Comparison of ENCODE assay signal across 9 cellular contexts in genomic region chr2:99066602-99067001, GRCh38.
A peak's percentile ranks its signal among the peaks of the same experiment; 100 is the strongest.
DNase-seq lines count a peak whose midpoint lies in the region; ATAC-seq, FAIRE-seq and TF ChIP-seq lines count a peak whose summit lies in the region.
"Had no signal": no experiment of that assay in that cellular context is flagged by ENCODE, and none has a peak within 500 bp of the region (broad histone marks: within the 10 kb centered on the region; RNA-seq: fewer than 3 reads in every experiment).

No MANE protein-coding gene starts in this region.

- H3K18ac ChIP-seq in IMR-90 (ENCODE audit: low read depth, low read length): no peak overlapping the region

- peaks cover 6% of the 10 kb centered on the region for H3K27me3 ChIP-seq in IMR-90 (ENCODE audit: control insufficient read depth, insufficient read depth, low read length)
- H3K27me3 ChIP-seq in RWPE2 (ENCODE audit: insufficient read depth, poor library complexity, severe bottlenecking): no peaks in the 10 kb centered on the region
- H3K27me3 ChIP-seq in dorsolateral prefrontal cortex: no peaks in the 10 kb centered on the region

- H3K36me3 ChIP-seq in IMR-90 (ENCODE audit: control insufficient read depth, insufficient read depth, low read length): no peaks in the 10 kb centered on the region
- H3K36me3 ChIP-seq in RWPE2 (ENCODE audit: low read depth): no peaks in the 10 kb centered on the region

- FAIRE-seq in A549 (lab: Jason Lieb, UNC): no peak

- H3K9ac ChIP-seq in IMR-90 (ENCODE audit: low read depth, low read length): no peak overlapping the region

- no peaks in the 10 kb centered on the region for H4K20me1 ChIP-seq in IMR-90 (ENCODE audit: insufficient read depth, low read length)

- H3K4me3 ChIP-seq in A549 (no peak overlapping the region), IMR-90 (ENCODE audit: insufficient read depth, low read depth, low read length) (no peak overlapping the region), RWPE2 (ENCODE audit: severe bottlenecking) (no peak overlapping the region), dorsolateral prefrontal cortex (peak overlapping the region in 2 of 59 donors; percentile 7 to 25)

- no peaks in the 10 kb centered on the region for H3K9me1 ChIP-seq in IMR-90 (ENCODE audit: insufficient read depth, low read length)

- no peak for TF ChIP-seq POLR2A in A549 (IDR thresholded peaks at IDR 0.05; ENCODE audit: low read length)
- no peak for TF ChIP-seq POLR2A in IMR-90 (IDR thresholded peaks at IDR 0.05; ENCODE audit: low read depth, low read length)

- POLR2A ChIA-PET in A549 (lab: Yijun Ruan, JAX) (interaction anchor here (0.6 kb wide), 1 partner anchor 74 kb away, joined by 3 read pairs; no protein-coding TSS in a partner anchor), IMR-90 (lab: Charles Lee; ENCODE audit: unreplicated experiment) (no interaction called here)

- no peak overlapping the region for H3K27ac ChIP-seq in A549
- H3K27ac ChIP-seq in IMR-90 (ENCODE audit: insufficient read depth, low read length): no peak overlapping the region
- no peak overlapping the region for H3K27ac ChIP-seq in RWPE2 (ENCODE audit: poor library complexity, severe bottlenecking)
- peak overlapping the region in 49 of 59 donors; percentile 7 to 78 (median 46) for H3K27ac ChIP-seq in dorsolateral prefrontal cortex

- no peak overlapping the region for H3K23ac ChIP-seq in IMR-90 (ENCODE audit: low read depth, low read length)

- H3K9me3 ChIP-seq in A549: no peaks in the 10 kb centered on the region
- no peaks in the 10 kb centered on the region for H3K9me3 ChIP-seq in IMR-90 (ENCODE audit: control insufficient read depth, insufficient read depth, low read length)
- no peaks in the 10 kb centered on the region for H3K9me3 ChIP-seq in RWPE2 (ENCODE audit: severe bottlenecking)

- no peak overlapping the region for H2BK5ac ChIP-seq in IMR-90 (ENCODE audit: low read depth, low read length, poor library complexity, severe bottlenecking)

- WGBS in A549 (ENCODE audit: missing lambda C conversion rate): 42% methylated on average over 3 of the region's 3 CpGs
- WGBS in IMR-90 (ENCODE audit: extremely low coverage in 2 of 2, insufficient read length in 1 of 2), 2 experiments: no CpG with 5 or more reads among the region's 3 CpGs

- peak; percentile 14; the same call in 2 of the 3 replicates for TF ChIP-seq CTCF in A549 (IDR thresholded peaks at IDR 0.05)
- peak; percentile 60 for TF ChIP-seq CTCF in IMR-90 (conservative IDR thresholded peaks at IDR 0.05; ENCODE audit: low read depth, low read length)
- TF ChIP-seq CTCF in RWPE2 (IDR thresholded peaks at IDR 0.05; ENCODE audit: poor library complexity, severe bottlenecking): peak; percentile 48
- TF ChIP-seq CTCF in dorsolateral prefrontal cortex (IDR thresholded peaks at IDR 0.05 in 54 of 56, conservative IDR thresholded peaks at IDR 0.05 in 2 of 56; ENCODE audit: low read depth in 1 of 56, partially characterized antibody in 56 of 56): peak in 37 of 56 donors; percentile 9 to 55 (median 34)

- dilution Hi-C loops in IMR-90 (cut with HindIII; ENCODE audit: low sequenced_read_pairs, unreplicated experiment): no loop called here

- H2AK9ac ChIP-seq in IMR-90 (replicated peaks; ENCODE audit: low read depth, low read length, poor library complexity): no peak overlapping the region

- intact Hi-C loops in IMR-90 (cut with micrococcal nuclease): loop anchor here (1.0 to 5.0 kb wide), 4 partner anchors 229 to 1196 kb away; no protein-coding TSS in a partner anchor
- intact Hi-C loops in dorsolateral prefrontal cortex (cut with DNase I): loop anchor here (5.0 to 10.0 kb wide), 2 partner anchors 414 to 422 kb away; no protein-coding TSS in a partner anchor

- TF ChIP-seq RAD21 in A549 (conservative IDR thresholded peaks at IDR 0.05 in 1 of 2, IDR thresholded peaks at IDR 0.05 in 1 of 2) (peak; percentile 14 to 56; a peak in 2 of 5 replicates), IMR-90 (IDR thresholded peaks at IDR 0.05; ENCODE audit: low read length) (peak; percentile 47)

- no peak overlapping the region for H4K5ac ChIP-seq in IMR-90 (ENCODE audit: low read depth, low read length)

- H3K4me2 ChIP-seq in A549 (no peak overlapping the region; the same call in 2 of the 3 replicates), IMR-90 (ENCODE audit: low read depth, low read length) (peak overlapping the region; percentile 90)

- no peak overlapping the region for H4K91ac ChIP-seq in IMR-90 (ENCODE audit: insufficient read depth, low read depth, low read length)

- no peak overlapping the region for H2BK120ac ChIP-seq in IMR-90 (ENCODE audit: low read depth, low read length)

- H3K56ac ChIP-seq in IMR-90 (ENCODE audit: extremely low read depth, insufficient read depth, low read length): no peak overlapping the region

- TF ChIP-seq EP300 in A549 (IDR thresholded peaks at IDR 0.05): no peak

- H4K8ac ChIP-seq in IMR-90 (ENCODE audit: low read depth in 2 of 2, low read length in 2 of 2): 0 out of 4 replicates have a peak overlapping the region, but pooled peaks of 1 of the 2 experiments have one; percentile 56

- peak overlapping the region; percentile 44 for H2AFZ ChIP-seq in IMR-90 (replicated peaks; ENCODE audit: low read length, poor library complexity)

- H3K4ac ChIP-seq in IMR-90 (ENCODE audit: low read depth, low read length): no peak overlapping the region

- DNase-seq in A549 (ENCODE audit: low read depth in 1 of 2, low spot score in 1 of 2): peak; percentile 10 to 59
- DNase-seq in GDM1 (lab: John Stamatoyannopoulos, UW): peak; percentile 42
- peak; percentile 61 for DNase-seq in IMR-90
- no peak for DNase-seq in RWPE2 (ENCODE audit: low spot score)
- DNase-seq in dorsolateral prefrontal cortex: peak in 3 of 10 donors; percentile 35 to 43 (median 40)
- DNase-seq in myocyte (ENCODE audit: low read depth): peak; percentile 20
- DNase-seq in NCI-H446 treated with DMSO at 0.1 percent for 48 hours (lab: John Stamatoyannopoulos, UW): no peak
- DNase-seq: left cardiac atrium had no signal

- no peak overlapping the region for H3K14ac ChIP-seq in IMR-90 (replicated peaks; ENCODE audit: low read depth, low read length)

- no peaks in the 10 kb centered on the region for H3K79me1 ChIP-seq in IMR-90 (ENCODE audit: low read depth in 1 of 2, low read length in 2 of 2)

- ATAC-seq in A549 (peak; percentile 98 to 99), GM21825 (IDR thresholded peaks at IDR 0.05; ENCODE audit: unreplicated experiment) (peak; percentile 97), IMR-90 (ENCODE audit: low read depth) (peak; percentile 97), RWPE2 (ENCODE audit: low read depth) (peak; percentile 92)

- no TSS peak for BruUV-seq in IMR-90 (replicated peaks; lab: Mats Ljungman, UMichigan)

- H3K4me1 ChIP-seq in A549: peaks cover under 1% of the 10 kb centered on the region; the same call in 1 of the 3 replicates
- no peaks in the 10 kb centered on the region for H3K4me1 ChIP-seq in IMR-90 (ENCODE audit: control insufficient read depth, insufficient read depth, low read length)
- H3K4me1 ChIP-seq in RWPE2 (ENCODE audit: insufficient read depth, poor library complexity, severe bottlenecking): no peaks in the 10 kb centered on the region

- H2AK5ac ChIP-seq in IMR-90 (ENCODE audit: low read depth, low read length): no peak overlapping the region

- CTCF ChIA-PET in A549 (lab: Yijun Ruan, JAX): interaction anchor here (0.6 to 4.6 kb wide), 13 partner anchors 11 to 432 kb away, joined by 3 to 40 read pairs (median 4); partner anchors contain the start of gene CRACDL
- CTCF ChIA-PET in IMR-90 (lab: Yijun Ruan, JAX): interaction anchor here (0.5 to 2.9 kb wide), 7 partner anchors 11 to 421 kb away, joined by 3 to 20 read pairs (median 3); no protein-coding TSS in a partner anchor

- H2BK15ac ChIP-seq in IMR-90 (ENCODE audit: low read depth, low read length): no peak overlapping the region

- in situ Hi-C loops in IMR-90 (cut with MboI; ENCODE audit: low sequenced_read_pairs): loop anchor here (5.0 kb wide), 1 partner anchor 419 kb away; no protein-coding TSS in a partner anchor

- H2BK20ac ChIP-seq in IMR-90 (ENCODE audit: low read depth, low read length): no peak overlapping the region

TF ChIP-seq in A549, 52 proteins besides CTCF, POLR2A, EP300 and RAD21:
- TF ChIP-seq FOXS1 (CRISPR knock-in tag; IDR thresholded peaks at IDR 0.05) (no peak), SMC3 (IDR thresholded peaks at IDR 0.05) (peak; percentile 24; the same call in 1 of the 3 replicates), CHD2 (IDR thresholded peaks at IDR 0.05; ENCODE audit: low read length, partially characterized antibody) (no peak)

TF ChIP-seq in IMR-90, 13 proteins besides CTCF, POLR2A, EP300 and RAD21:
- TF ChIP-seq SMC3 (IDR thresholded peaks at IDR 0.05; ENCODE audit: low read depth, low read length) (peak; percentile 51), MXI1 (IDR thresholded peaks at IDR 0.05; ENCODE audit: borderline replicate concordance, low read depth, low read length) (no peak), RCOR1 (IDR thresholded peaks at IDR 0.05; ENCODE audit: insufficient replicate concordance, low read length) (no peak), MAZ (IDR thresholded peaks at IDR 0.05; ENCODE audit: borderline replicate concordance, low read depth, low read length) (no peak), CEBPB (IDR thresholded peaks at IDR 0.05; ENCODE audit: low read depth, low read length) (no peak), RFX5 (IDR thresholded peaks at IDR 0.05; ENCODE audit: low read depth, low read length) (no peak), ELK1 (IDR thresholded peaks at IDR 0.05; ENCODE audit: borderline replicate concordance, low read depth, low read length) (no peak)
TF ChIP-seq in IMR-90: peak in this region for 1.

Comparison
In these comparisons a context has a peak if more than half of its experiments do, and no peak if none do; other contexts are left out.
1. DNase-seq: peak in A549 (2 of 2), GDM1 (single experiment), IMR-90 (single experiment) and myocyte (single experiment); none in RWPE2 (single experiment) and NCI-H446 treated with DMSO at 0.1 percent for 48 hours (single experiment).
2. H3K27ac ChIP-seq: peak in dorsolateral prefrontal cortex (49 of 59); none in A549 (0 of 2), IMR-90 (single experiment) and RWPE2 (single experiment).
3. Peak in every context shown above with its lines, with median percentiles within 50 percentile points of each other: ATAC-seq and CTCF ChIP-seq.